1 cellular context compared by ENCODE assay signal in genomic region chr6:13260116-13260598, GRCh38.
TF ChIP-seq lines count a peak whose summit lies in the region.

No MANE protein-coding gene starts in this region.

TF ChIP-seq in SK-N-SH treated with all-trans-retinoic acid at 6 μM for 48 hours, 23 proteins besides CTCF, POLR2A, EP300 and RAD21 (continued from another document):
- TF ChIP-seq TSHZ2 (CRISPR knock-in tag; IDR thresholded peaks at IDR 0.05) (no peak), ESRRG (CRISPR knock-in tag; IDR thresholded peaks at IDR 0.05) (no peak), ZNF70 (CRISPR knock-in tag; IDR thresholded peaks at IDR 0.05) (no peak), GLIS3 (CRISPR knock-in tag; IDR thresholded peaks at IDR 0.05) (no peak)
